ENCODE assay signal across 18 cellular contexts in the genomic region with DNA sequence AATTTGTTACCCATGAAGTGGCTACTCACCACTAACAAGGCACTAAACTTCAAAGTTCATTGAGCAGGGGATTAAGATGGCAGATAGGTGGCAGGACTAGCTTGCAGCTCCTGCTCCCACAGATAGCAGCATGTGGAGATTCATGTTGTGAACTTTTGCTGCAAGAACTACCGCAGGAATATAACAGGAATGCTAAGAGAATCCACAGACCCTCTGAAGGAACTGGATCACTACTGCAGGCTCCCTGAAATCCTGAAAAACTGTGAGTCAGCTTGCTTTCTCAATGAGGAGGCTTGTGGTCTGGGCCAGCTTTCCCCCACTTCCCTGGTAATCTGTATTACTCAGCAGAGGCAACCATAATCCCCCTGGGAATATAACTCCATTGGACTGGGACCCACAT.
"Had no signal": no experiment of that assay in that cellular context is flagged by ENCODE, and none has a peak within 500 bp of the region (broad histone marks: within the 10 kb centered on the region; RNA-seq: fewer than 3 reads in every experiment).

No MANE protein-coding gene starts in this region.

- H3K4me3 Mint-ChIP-seq: activated naive CD4-positive, alpha-beta T cell treated with anti-CD3 and anti-CD28 coated beads, Interleukin-2, amount 10 ng/mL, durations not matched to agents 7 days and 5 days; activated T-helper 17 cell treated with anti-CD3 and anti-CD28 coated beads, Interleukin-2, amount 50 U/mL, for 72 hours; dendritic cell treated with granulocyte-macrophage colony-stimulating factor and Interleukin-4, amounts not matched to agents 40 ng/mL and 50 ng/mL, for 4 days; natural killer cell treated with Interleukin-12 subunit alpha and Interleukin-12 subunit beta and Interleukin-15 and Interleukin-18, amount 100 ng/mL, for 72 hours had no signal

- H3K27ac Mint-ChIP-seq: activated naive CD4-positive, alpha-beta T cell treated with anti-CD3 and anti-CD28 coated beads, Interleukin-2, amount 10 ng/mL, durations not matched to agents 7 days and 5 days; activated T-helper 17 cell treated with anti-CD3 and anti-CD28 coated beads, Interleukin-2, amount 50 U/mL, for 72 hours; dendritic cell treated with granulocyte-macrophage colony-stimulating factor and Interleukin-4, amounts not matched to agents 40 ng/mL and 50 ng/mL, for 4 days; natural killer cell treated with Interleukin-12 subunit alpha and Interleukin-12 subunit beta and Interleukin-15 and Interleukin-18, amount 100 ng/mL, for 72 hours; progenitor cell of endocrine pancreas had no signal

- H3K4me3 ChIP-seq: body of pancreas, left lung, SK-N-MC, stomach, thoracic aorta, upper lobe of right lung had no signal

- H3K27me3 ChIP-seq: body of pancreas, left lung, stomach, upper lobe of right lung had no signal

- H3K36me3 ChIP-seq: left lung, stomach, thoracic aorta, upper lobe of right lung had no signal

- ATAC-seq: activated T-helper 17 cell treated with anti-CD3 and anti-CD28 coated beads, Interleukin-2, amount 50 U/mL, for 72 hours; body of pancreas; left lung; natural killer cell treated with Interleukin-12 subunit alpha and Interleukin-12 subunit beta and Interleukin-15 and Interleukin-18, amount 100 ng/mL, for 72 hours; sciatic nerve; upper lobe of right lung had no signal

- H3K4me1 ChIP-seq: body of pancreas, left lung, stomach, upper lobe of right lung had no signal

- H3K9me3 ChIP-seq: body of pancreas, left lung, thoracic aorta, upper lobe of right lung had no signal

- H3K27ac ChIP-seq: body of pancreas, left lung, SK-N-MC, stomach, thoracic aorta, upper lobe of right lung had no signal

- H3K36me3 Mint-ChIP-seq: activated naive CD4-positive, alpha-beta T cell treated with anti-CD3 and anti-CD28 coated beads, Interleukin-2, amount 10 ng/mL, durations not matched to agents 7 days and 5 days had no signal

- H3K9me3 Mint-ChIP-seq: activated naive CD4-positive, alpha-beta T cell treated with anti-CD3 and anti-CD28 coated beads, Interleukin-2, amount 10 ng/mL, durations not matched to agents 7 days and 5 days had no signal

- H3K27me3 Mint-ChIP-seq: activated naive CD4-positive, alpha-beta T cell treated with anti-CD3 and anti-CD28 coated beads, Interleukin-2, amount 10 ng/mL, durations not matched to agents 7 days and 5 days; activated T-helper 17 cell treated with anti-CD3 and anti-CD28 coated beads, Interleukin-2, amount 50 U/mL, for 72 hours; dendritic cell treated with granulocyte-macrophage colony-stimulating factor and Interleukin-4, amounts not matched to agents 40 ng/mL and 50 ng/mL, for 4 days; natural killer cell treated with Interleukin-12 subunit alpha and Interleukin-12 subunit beta and Interleukin-15 and Interleukin-18, amount 100 ng/mL, for 72 hours had no signal

- H3K4me1 Mint-ChIP-seq: activated naive CD4-positive, alpha-beta T cell treated with anti-CD3 and anti-CD28 coated beads, Interleukin-2, amount 10 ng/mL, durations not matched to agents 7 days and 5 days; activated T-helper 17 cell treated with anti-CD3 and anti-CD28 coated beads, Interleukin-2, amount 50 U/mL, for 72 hours had no signal

- DNase-seq: activated CD4-positive, CD25-positive, alpha-beta regulatory T cell treated with anti-CD3 and anti-CD28 coated beads, Interleukin-2, amount 50 U/mL, for 72 hours; activated naive CD4-positive, alpha-beta T cell treated with anti-CD3 and anti-CD28 coated beads, Interleukin-2, amount 10 ng/mL, durations not matched to agents 7 days and 5 days; activated T-cell treated with anti-CD3 and anti-CD28 coated beads for 4 hours; body of pancreas; erythroblast; left lung; occipital lobe; stimulated activated CD4-positive, alpha-beta T cell treated with anti-CD3 and anti-CD28 coated beads, Interleukin-12 subunit alpha, Interleukin-12 subunit beta, amount 100 ng/mL, for 4 hours; stimulated activated CD4-positive, alpha-beta T cell treated with anti-CD3 and anti-CD28 coated beads, Interleukin-2, amount 100 ng/mL, for 24 hours; stomach; upper lobe of right lung had no signal
